Comparison of ENCODE assay signal across 16 cellular contexts in genomic region chr7:85522070-85522469, GRCh38.
DNase-seq lines count a peak whose midpoint lies in the region; ATAC-seq and TF ChIP-seq lines count a peak whose summit lies in the region.
"Had no signal": no experiment of that assay in that cellular context is flagged by ENCODE, and none has a peak within 500 bp of the region (broad histone marks: within the 10 kb centered on the region; RNA-seq: fewer than 3 reads in every experiment).

No MANE protein-coding gene starts in this region.

- H3K9me3 Mint-ChIP-seq in nephron (no peaks in the 10 kb centered on the region), HFFc6 (no peaks in the 10 kb centered on the region)
- H3K9me3 Mint-ChIP-seq: H9 had no signal

- ATAC-seq in IMR-90 (ENCODE audit: low read depth) = no peak
- no peak for ATAC-seq in sciatic nerve
- no peak for ATAC-seq in GM21423 (IDR thresholded peaks at IDR 0.05; ENCODE audit: unreplicated experiment)
- ATAC-seq: Panc1, SK-N-SH treated with all-trans-retinoic acid at 6 μM for 48 hours had no signal

- no peak overlapping the region for H3K4me3 Mint-ChIP-seq in nephron
- no peak overlapping the region for H3K4me3 Mint-ChIP-seq in HFFc6
- H3K4me3 Mint-ChIP-seq: CD4-positive, CD25-positive, alpha-beta regulatory T cell; H9 had no signal

- H4K5ac ChIP-seq in IMR-90 (ENCODE audit: low read depth, low read length) = no peak overlapping the region

- no peaks in the 10 kb centered on the region for H3K9me3 ChIP-seq in IMR-90 (ENCODE audit: control insufficient read depth, insufficient read depth, low read length)

- H3K23ac ChIP-seq in IMR-90 (ENCODE audit: low read depth, low read length) = no peak overlapping the region

- no peak overlapping the region for H2BK20ac ChIP-seq in IMR-90 (ENCODE audit: low read depth, low read length)

- no peaks in the 10 kb centered on the region for H4K20me1 ChIP-seq in IMR-90 (ENCODE audit: insufficient read depth, low read length)

- H3K56ac ChIP-seq in IMR-90 (ENCODE audit: extremely low read depth, insufficient read depth, low read length) = no peak overlapping the region

- TF ChIP-seq CTCF in IMR-90 (conservative IDR thresholded peaks at IDR 0.05; ENCODE audit: low read depth, low read length) = no peak
- no peak for TF ChIP-seq CTCF in nephron (IDR thresholded peaks at IDR 0.05; ENCODE audit: unreplicated experiment in 3 of 3)
- no peak for TF ChIP-seq CTCF in HFFc6 (IDR thresholded peaks at IDR 0.05)

- H2AFZ ChIP-seq in IMR-90 (replicated peaks; ENCODE audit: low read length, poor library complexity) = no peak overlapping the region

- no peak overlapping the region for H4K8ac ChIP-seq in IMR-90 (ENCODE audit: low read depth in 2 of 2, low read length in 2 of 2)

- H3K4me1 ChIP-seq in IMR-90 (ENCODE audit: control insufficient read depth, insufficient read depth, low read length) = peaks cover 6% of the 10 kb centered on the region

- no peak overlapping the region for H3K4me2 ChIP-seq in IMR-90 (ENCODE audit: low read depth, low read length)

- H3K4me1 Mint-ChIP-seq in nephron (peaks cover 17% of the 10 kb centered on the region), HFFc6 (ENCODE audit: low read depth) (peaks cover 32% of the 10 kb centered on the region)
- H3K4me1 Mint-ChIP-seq: CD4-positive, CD25-positive, alpha-beta regulatory T cell had no signal

- TF ChIP-seq RAD21 in IMR-90 (IDR thresholded peaks at IDR 0.05; ENCODE audit: low read length) = no peak

- H3K36me3 ChIP-seq in IMR-90 (ENCODE audit: control insufficient read depth, insufficient read depth, low read length) = no peaks in the 10 kb centered on the region

- H2BK120ac ChIP-seq in IMR-90 (ENCODE audit: low read depth, low read length) = no peak overlapping the region

- no peaks in the 10 kb centered on the region for H3K27me3 ChIP-seq in IMR-90 (ENCODE audit: control insufficient read depth, insufficient read depth, low read length)

- H2AK9ac ChIP-seq in IMR-90 (replicated peaks; ENCODE audit: low read depth, low read length, poor library complexity) = no peak overlapping the region

- in situ Hi-C loops in IMR-90 (cut with MboI; ENCODE audit: low sequenced_read_pairs) = no loop called here

- H2BK15ac ChIP-seq in IMR-90 (ENCODE audit: low read depth, low read length) = no peak overlapping the region

- no peaks in the 10 kb centered on the region for H3K36me3 Mint-ChIP-seq in nephron (ENCODE audit: low read depth)
- H3K36me3 Mint-ChIP-seq in HFFc6 (ENCODE audit: low read depth) = no peaks in the 10 kb centered on the region
- H3K36me3 Mint-ChIP-seq: CD4-positive, CD25-positive, alpha-beta regulatory T cell had no signal

- peak; percentile 64 for DNase-seq in DMS79 (lab: John Stamatoyannopoulos, UW)
- DNase-seq in IMR-90 = no peak
- DNase-seq in NCI-H510A (lab: John Stamatoyannopoulos, UW) = peak; percentile 8
- no peak for DNase-seq in sciatic nerve (ENCODE audit: low spot score)
- DNase-seq in HFFc6 = no peak
- DNase-seq: CD4-positive, CD25-positive, alpha-beta regulatory T cell; H9; KG1; NCI-H1105 treated with DMSO at 0.1 percent for 48 hours; NCI-H1694 treated with DMSO at 0.1 percent for 48 hours; NCI-H2171; NCI-H446 had no signal

- CTCF ChIA-PET in IMR-90 (lab: Yijun Ruan, JAX) = no interaction called here

- no CpG with 5 or more reads among the region's 4 CpGs for WGBS in IMR-90 (ENCODE audit: extremely low coverage in 2 of 2, insufficient read length in 1 of 2), 2 experiments

- H3K18ac ChIP-seq in IMR-90 (ENCODE audit: low read depth, low read length) = 0 out of 2 replicates have a peak overlapping the region, but pooled peaks have one; percentile 41

- peaks cover 3% of the 10 kb centered on the region; the same call in 1 of the 2 replicates for H3K9me1 ChIP-seq in IMR-90 (ENCODE audit: insufficient read depth, low read length)

- H2BK5ac ChIP-seq in IMR-90 (ENCODE audit: low read depth, low read length, poor library complexity, severe bottlenecking) = no peak overlapping the region

- no peaks in the 10 kb centered on the region for H3K79me1 ChIP-seq in IMR-90 (ENCODE audit: low read depth in 1 of 2, low read length in 2 of 2)

- H4K91ac ChIP-seq in IMR-90 (ENCODE audit: insufficient read depth, low read depth, low read length) = no peak overlapping the region

- no peak overlapping the region for H3K9ac ChIP-seq in IMR-90 (ENCODE audit: low read depth, low read length)

- BruUV-seq in IMR-90 (replicated peaks; lab: Mats Ljungman, UMichigan) = no TSS peak

- POLR2A ChIA-PET in IMR-90 (lab: Charles Lee; ENCODE audit: unreplicated experiment) = no interaction called here

- H3K4ac ChIP-seq in IMR-90 (ENCODE audit: low read depth, low read length) = no peak overlapping the region

- dilution Hi-C loops in IMR-90 (cut with HindIII; ENCODE audit: low sequenced_read_pairs, unreplicated experiment) = no loop called here

- H3K27ac Mint-ChIP-seq in nephron (peak overlapping the region in 2 of 3 experiments; percentile 65 to 68), HFFc6 (no peak overlapping the region)
- H3K27ac Mint-ChIP-seq: CD4-positive, CD25-positive, alpha-beta regulatory T cell; H9 had no signal

- no peak overlapping the region for H3K4me3 ChIP-seq in IMR-90 (ENCODE audit: insufficient read depth, low read depth, low read length)

- intact Hi-C loops in IMR-90 (cut with micrococcal nuclease) (no loop called here), sciatic nerve (cut with DNase I) (no loop called here)

- no peaks in the 10 kb centered on the region for H3K27me3 Mint-ChIP-seq in nephron (ENCODE audit: low read depth)
- H3K27me3 Mint-ChIP-seq in HFFc6 (ENCODE audit: insufficient read depth) = no peaks in the 10 kb centered on the region
- H3K27me3 Mint-ChIP-seq: CD4-positive, CD25-positive, alpha-beta regulatory T cell had no signal

- TF ChIP-seq POLR2A in IMR-90 (IDR thresholded peaks at IDR 0.05; ENCODE audit: low read depth, low read length) = no peak

- no peak overlapping the region for H3K27ac ChIP-seq in IMR-90 (ENCODE audit: insufficient read depth, low read length)

- no peak overlapping the region for H2AK5ac ChIP-seq in IMR-90 (ENCODE audit: low read depth, low read length)

- no peak overlapping the region for H3K14ac ChIP-seq in IMR-90 (replicated peaks; ENCODE audit: low read depth, low read length)

TF ChIP-seq in IMR-90, 13 proteins besides CTCF, POLR2A, EP300 and RAD21:
- TF ChIP-seq USF2 (IDR thresholded peaks at IDR 0.05; ENCODE audit: low read depth, low read length) = no peak
- TF ChIP-seq RFX5 (IDR thresholded peaks at IDR 0.05; ENCODE audit: low read depth, low read length) = no peak
- no peak for TF ChIP-seq RCOR1 (IDR thresholded peaks at IDR 0.05; ENCODE audit: insufficient replicate concordance, low read length)
- no peak for TF ChIP-seq NFE2L2 (IDR thresholded peaks at IDR 0.05; ENCODE audit: low read depth, low read length)
- no peak for TF ChIP-seq BHLHE40 (IDR thresholded peaks at IDR 0.05; ENCODE audit: low read depth, low read length)
- TF ChIP-seq MAFK (IDR thresholded peaks at IDR 0.05; ENCODE audit: low read depth, low read length) = no peak
- no peak for TF ChIP-seq MAZ (IDR thresholded peaks at IDR 0.05; ENCODE audit: borderline replicate concordance, low read depth, low read length)
- no peak for TF ChIP-seq FOS (IDR thresholded peaks at IDR 0.05; ENCODE audit: low read depth, low read length)
- no peak for TF ChIP-seq SMC3 (IDR thresholded peaks at IDR 0.05; ENCODE audit: low read depth, low read length)
- TF ChIP-seq ELK1 (IDR thresholded peaks at IDR 0.05; ENCODE audit: borderline replicate concordance, low read depth, low read length) = no peak
- TF ChIP-seq MXI1 (IDR thresholded peaks at IDR 0.05; ENCODE audit: borderline replicate concordance, low read depth, low read length) = no peak
- TF ChIP-seq CHD1 (IDR thresholded peaks at IDR 0.05; ENCODE audit: low read depth, low read length) = no peak
- no peak for TF ChIP-seq CEBPB (IDR thresholded peaks at IDR 0.05; ENCODE audit: low read depth, low read length)
TF ChIP-seq in IMR-90: peak in this region for 0.

Comparison
In these comparisons a context has a peak if more than half of its experiments do, and no peak if none do; other contexts are left out.
1. DNase-seq: peak in DMS79 (single experiment) and NCI-H510A (single experiment); none in IMR-90 (single experiment), sciatic nerve (single experiment) and HFFc6 (single experiment).